In the genomic region with DNA sequence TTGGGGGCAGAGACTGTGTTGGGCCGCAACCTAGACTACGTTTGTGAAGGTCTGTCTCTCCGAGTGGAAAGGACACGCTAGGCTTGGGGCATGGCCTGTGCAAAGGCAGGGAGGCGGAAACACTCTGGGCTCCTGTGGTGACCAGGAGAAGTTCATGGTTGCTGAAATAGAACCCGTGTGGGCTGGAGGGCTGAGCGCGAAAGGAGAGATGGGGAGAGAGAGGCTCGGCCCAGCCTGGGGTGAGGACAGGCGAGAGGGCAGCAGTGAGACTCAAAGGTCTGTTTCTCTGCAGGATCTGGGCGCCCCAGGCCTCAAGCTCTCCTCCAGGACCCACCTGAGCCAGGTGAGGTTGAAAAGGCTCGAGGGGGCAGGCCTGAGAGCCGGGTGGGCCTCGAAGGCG, we compare ENCODE assay signal across 1 cellular context.
TF ChIP-seq lines count a peak whose summit lies in the region.

No MANE protein-coding gene starts in this region.

TF ChIP-seq in IMR-90, 13 proteins besides CTCF, POLR2A, EP300 and RAD21:
- TF ChIP-seq CEBPB (IDR thresholded peaks at IDR 0.05; ENCODE audit: low read depth, low read length) = no peak
